Comparison of ENCODE assay signal across 11 cellular contexts in the genomic region with DNA sequence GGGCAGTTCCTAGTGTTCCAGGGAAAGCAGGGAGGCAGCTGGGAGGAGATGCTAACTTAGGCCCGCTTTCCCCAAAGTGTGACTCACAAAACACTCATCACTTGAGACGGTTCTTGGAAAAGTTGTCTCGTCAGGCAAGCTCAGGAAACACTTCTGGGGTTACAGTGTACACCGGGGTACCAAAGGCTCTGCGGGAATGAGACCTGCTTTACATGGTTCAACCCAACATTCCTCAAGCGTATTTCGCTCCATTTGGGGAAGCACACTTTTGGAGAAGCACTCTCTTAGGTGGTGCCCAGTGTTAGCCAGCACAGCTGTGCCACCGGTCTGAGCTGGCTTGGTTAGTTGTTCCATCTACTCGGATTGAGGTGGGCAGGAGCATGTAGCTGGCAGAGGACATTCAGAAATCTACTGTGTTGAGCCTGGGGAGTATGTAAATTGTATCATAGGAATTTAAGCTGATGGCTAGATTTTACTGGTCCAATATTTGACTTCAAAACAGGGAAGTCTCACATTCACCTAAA. TPM values are rescaled to one million over a fixed set of nuclear protein-coding genes. Genes with fewer than 3 reads are reported as not detected.
DNase-seq lines count a peak whose midpoint lies in the region; ATAC-seq, FAIRE-seq and TF ChIP-seq lines count a peak whose summit lies in the region.
"Had no signal": no experiment of that assay in that cellular context is flagged by ENCODE, and none has a peak within 500 bp of the region (broad histone marks: within the 10 kb centered on the region; RNA-seq: fewer than 3 reads in every experiment).

No MANE protein-coding gene starts in this region.

- H3K9ac ChIP-seq in astrocyte (ENCODE audit: low read length) = peak overlapping the region; percentile 9

- H3K79me2 ChIP-seq in astrocyte (ENCODE audit: insufficient read depth, low read length) = peaks cover 46% of the 10 kb centered on the region

- no peak overlapping the region for H2AFZ ChIP-seq in astrocyte (ENCODE audit: low read depth, low read length)

- DNase-seq in HFF-Myc (ENCODE audit: extremely low read depth, low read depth) (peak; percentile 49), astrocyte (ENCODE audit: low read depth) (peak; percentile 85), iris pigment epithelial cell (ENCODE audit: low read depth) (peak; percentile 81), superior temporal gyrus (ENCODE audit: extremely low spot score) (peak; percentile 52)
- no peak for DNase-seq in central memory CD4-positive, alpha-beta T cell
- DNase-seq in stimulated activated CD4-positive, alpha-beta T cell treated with anti-CD3 and anti-CD28 coated beads, Interleukin-2, amount 100 ng/mL, for 24 hours = no peak
- DNase-seq in stimulated activated naive CD8-positive, alpha-beta T cell treated with anti-CD3 and anti-CD28 coated beads, Interleukin-15, amount 100 ng/mL, for 72 hours = no peak
- DNase-seq: activated CD4-positive, alpha-beta T cell treated with anti-CD3 and anti-CD28 coated beads for 36 hours; cortex of kidney; NCI-H2171 had no signal

- no peak for ATAC-seq in stimulated activated naive CD8-positive, alpha-beta T cell treated with anti-CD3 and anti-CD28 coated beads, Interleukin-15, amount 100 ng/mL, for 72 hours
- ATAC-seq in GM18873 (IDR thresholded peaks at IDR 0.05; ENCODE audit: low FRiP score, unreplicated experiment) = no peak
- ATAC-seq: activated CD4-positive, alpha-beta T cell treated with anti-CD3 and anti-CD28 coated beads for 36 hours had no signal

- no peaks in the 10 kb centered on the region for H3K27me3 Mint-ChIP-seq in astrocyte (ENCODE audit: low read depth, unreplicated experiment)
- H3K27me3 Mint-ChIP-seq in stimulated activated naive CD8-positive, alpha-beta T cell treated with anti-CD3 and anti-CD28 coated beads, Interleukin-15, amount 100 ng/mL, for 72 hours = no peaks in the 10 kb centered on the region
- H3K27me3 Mint-ChIP-seq: activated CD4-positive, alpha-beta T cell treated with anti-CD3 and anti-CD28 coated beads for 36 hours had no signal

- H3K4me3 Mint-ChIP-seq in astrocyte (ENCODE audit: unreplicated experiment) = peak overlapping the region; percentile 62
- H3K4me3 Mint-ChIP-seq in stimulated activated naive CD8-positive, alpha-beta T cell treated with anti-CD3 and anti-CD28 coated beads, Interleukin-15, amount 100 ng/mL, for 72 hours = no peak overlapping the region
- H3K4me3 Mint-ChIP-seq: activated CD4-positive, alpha-beta T cell treated with anti-CD3 and anti-CD28 coated beads for 36 hours had no signal

- FAIRE-seq in astrocyte (lab: Jason Lieb, UNC) = no peak

- no peaks in the 10 kb centered on the region for H3K9me3 Mint-ChIP-seq in astrocyte (ENCODE audit: unreplicated experiment)
- H3K9me3 Mint-ChIP-seq in stimulated activated naive CD8-positive, alpha-beta T cell treated with anti-CD3 and anti-CD28 coated beads, Interleukin-15, amount 100 ng/mL, for 72 hours = no peaks in the 10 kb centered on the region

- H3K36me3 ChIP-seq in astrocyte (ENCODE audit: insufficient read depth, low read length) = no peaks in the 10 kb centered on the region

- H3K27me3 ChIP-seq in astrocyte (ENCODE audit: insufficient read depth, low read length) = no peaks in the 10 kb centered on the region

- peaks cover 55% of the 10 kb centered on the region for H3K4me1 Mint-ChIP-seq in astrocyte (ENCODE audit: low read depth, unreplicated experiment)
- peaks cover 61% of the 10 kb centered on the region for H3K4me1 Mint-ChIP-seq in stimulated activated naive CD8-positive, alpha-beta T cell treated with anti-CD3 and anti-CD28 coated beads, Interleukin-15, amount 100 ng/mL, for 72 hours

- H3K4me3 ChIP-seq in HFF-Myc (replicated peaks; ENCODE audit: low read depth, low read length) = no peak overlapping the region
- no peak overlapping the region for H3K4me3 ChIP-seq in astrocyte (ENCODE audit: insufficient read depth, low read depth, low read length)

- peak overlapping the region; percentile 29 for H3K27ac Mint-ChIP-seq in astrocyte (ENCODE audit: unreplicated experiment)
- H3K27ac Mint-ChIP-seq in stimulated activated naive CD8-positive, alpha-beta T cell treated with anti-CD3 and anti-CD28 coated beads, Interleukin-15, amount 100 ng/mL, for 72 hours = peak overlapping the region in 1 of 2 donors; percentile 35
- H3K27ac Mint-ChIP-seq: activated CD4-positive, alpha-beta T cell treated with anti-CD3 and anti-CD28 coated beads for 36 hours had no signal

- H3K4me2 ChIP-seq in astrocyte (ENCODE audit: low read length) = peak overlapping the region; percentile 65

- H4K20me1 ChIP-seq in astrocyte (ENCODE audit: insufficient read depth, low read length) = peaks cover 81% of the 10 kb centered on the region

- H3K9me3 ChIP-seq in astrocyte (ENCODE audit: insufficient read depth, low read depth, low read length) = no peaks in the 10 kb centered on the region

- no peak for TF ChIP-seq CTCF in HFF-Myc (IDR thresholded peaks at IDR 0.05; ENCODE audit: low read depth, low read length, missing control alignments)
- TF ChIP-seq CTCF in astrocyte (IDR thresholded peaks at IDR 0.05; ENCODE audit: insufficient read depth, low read depth, low read length) = no peak

- peak overlapping the region; percentile 60 for H3K27ac ChIP-seq in astrocyte (ENCODE audit: low read depth, low read length)

- H3K36me3 Mint-ChIP-seq in astrocyte (ENCODE audit: low read depth, unreplicated experiment) = peaks cover 19% of the 10 kb centered on the region

- peaks cover 22% of the 10 kb centered on the region for H3K4me1 ChIP-seq in astrocyte (ENCODE audit: insufficient read depth, low read length)

RNA-seq across cellular contexts. Expression of gene B4GALT1, which starts 34.8 kb away (rescaled TPM):
- total RNA-seq in astrocyte = 93.1 and 103 TPM in 2 replicates

RNA-seq across cellular contexts. Expression of gene SMU1, which starts 55.8 kb away (rescaled TPM):
- 21.5 and 22.9 TPM in 2 replicates for total RNA-seq in astrocyte

Comparison
In these comparisons a context has a peak if more than half of its experiments do, and no peak if none do; other contexts are left out.
1. DNase-seq: peak in HFF-Myc (single experiment), astrocyte (single experiment), iris pigment epithelial cell (single experiment) and superior temporal gyrus (single experiment); none in central memory CD4-positive, alpha-beta T cell (single experiment), stimulated activated CD4-positive, alpha-beta T cell treated with anti-CD3 and anti-CD28 coated beads, Interleukin-2, amount 100 ng/mL, for 24 hours (0 of 2) and stimulated activated naive CD8-positive, alpha-beta T cell treated with anti-CD3 and anti-CD28 coated beads, Interleukin-15, amount 100 ng/mL, for 72 hours (0 of 2).